In the genomic region with DNA sequence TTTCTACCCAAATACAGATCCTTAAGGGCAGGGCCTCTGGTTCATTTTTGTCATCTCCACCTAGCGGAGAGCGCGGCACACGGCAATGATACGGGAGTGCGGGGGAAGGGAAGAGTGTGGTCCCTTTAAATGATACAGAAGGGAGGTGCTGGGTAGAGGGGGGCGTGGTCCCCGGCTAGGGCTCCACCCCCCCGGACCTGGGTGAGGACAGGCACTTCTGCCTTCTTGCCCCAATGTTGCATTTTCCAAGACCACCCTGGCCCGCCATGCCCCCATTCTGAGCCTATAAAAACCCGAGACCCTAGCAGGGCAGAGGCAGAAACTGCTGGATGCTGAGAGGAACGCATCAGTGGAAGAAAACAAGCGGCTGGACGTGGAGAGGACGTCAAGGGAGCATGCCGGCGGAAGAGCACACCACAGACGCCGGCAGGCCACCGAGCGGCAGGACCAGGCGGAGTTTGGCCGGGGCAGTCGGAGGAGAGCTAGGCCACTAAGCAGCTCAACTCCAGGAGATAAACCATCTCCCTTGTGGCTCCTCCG, we compare ENCODE assay signal across 1 cellular context.
TF ChIP-seq lines count a peak whose summit lies in the region.

No MANE protein-coding gene starts in this region.

TF ChIP-seq in H1, 55 proteins besides CTCF, POLR2A, EP300 and RAD21:
- TF ChIP-seq, protein P1, sequence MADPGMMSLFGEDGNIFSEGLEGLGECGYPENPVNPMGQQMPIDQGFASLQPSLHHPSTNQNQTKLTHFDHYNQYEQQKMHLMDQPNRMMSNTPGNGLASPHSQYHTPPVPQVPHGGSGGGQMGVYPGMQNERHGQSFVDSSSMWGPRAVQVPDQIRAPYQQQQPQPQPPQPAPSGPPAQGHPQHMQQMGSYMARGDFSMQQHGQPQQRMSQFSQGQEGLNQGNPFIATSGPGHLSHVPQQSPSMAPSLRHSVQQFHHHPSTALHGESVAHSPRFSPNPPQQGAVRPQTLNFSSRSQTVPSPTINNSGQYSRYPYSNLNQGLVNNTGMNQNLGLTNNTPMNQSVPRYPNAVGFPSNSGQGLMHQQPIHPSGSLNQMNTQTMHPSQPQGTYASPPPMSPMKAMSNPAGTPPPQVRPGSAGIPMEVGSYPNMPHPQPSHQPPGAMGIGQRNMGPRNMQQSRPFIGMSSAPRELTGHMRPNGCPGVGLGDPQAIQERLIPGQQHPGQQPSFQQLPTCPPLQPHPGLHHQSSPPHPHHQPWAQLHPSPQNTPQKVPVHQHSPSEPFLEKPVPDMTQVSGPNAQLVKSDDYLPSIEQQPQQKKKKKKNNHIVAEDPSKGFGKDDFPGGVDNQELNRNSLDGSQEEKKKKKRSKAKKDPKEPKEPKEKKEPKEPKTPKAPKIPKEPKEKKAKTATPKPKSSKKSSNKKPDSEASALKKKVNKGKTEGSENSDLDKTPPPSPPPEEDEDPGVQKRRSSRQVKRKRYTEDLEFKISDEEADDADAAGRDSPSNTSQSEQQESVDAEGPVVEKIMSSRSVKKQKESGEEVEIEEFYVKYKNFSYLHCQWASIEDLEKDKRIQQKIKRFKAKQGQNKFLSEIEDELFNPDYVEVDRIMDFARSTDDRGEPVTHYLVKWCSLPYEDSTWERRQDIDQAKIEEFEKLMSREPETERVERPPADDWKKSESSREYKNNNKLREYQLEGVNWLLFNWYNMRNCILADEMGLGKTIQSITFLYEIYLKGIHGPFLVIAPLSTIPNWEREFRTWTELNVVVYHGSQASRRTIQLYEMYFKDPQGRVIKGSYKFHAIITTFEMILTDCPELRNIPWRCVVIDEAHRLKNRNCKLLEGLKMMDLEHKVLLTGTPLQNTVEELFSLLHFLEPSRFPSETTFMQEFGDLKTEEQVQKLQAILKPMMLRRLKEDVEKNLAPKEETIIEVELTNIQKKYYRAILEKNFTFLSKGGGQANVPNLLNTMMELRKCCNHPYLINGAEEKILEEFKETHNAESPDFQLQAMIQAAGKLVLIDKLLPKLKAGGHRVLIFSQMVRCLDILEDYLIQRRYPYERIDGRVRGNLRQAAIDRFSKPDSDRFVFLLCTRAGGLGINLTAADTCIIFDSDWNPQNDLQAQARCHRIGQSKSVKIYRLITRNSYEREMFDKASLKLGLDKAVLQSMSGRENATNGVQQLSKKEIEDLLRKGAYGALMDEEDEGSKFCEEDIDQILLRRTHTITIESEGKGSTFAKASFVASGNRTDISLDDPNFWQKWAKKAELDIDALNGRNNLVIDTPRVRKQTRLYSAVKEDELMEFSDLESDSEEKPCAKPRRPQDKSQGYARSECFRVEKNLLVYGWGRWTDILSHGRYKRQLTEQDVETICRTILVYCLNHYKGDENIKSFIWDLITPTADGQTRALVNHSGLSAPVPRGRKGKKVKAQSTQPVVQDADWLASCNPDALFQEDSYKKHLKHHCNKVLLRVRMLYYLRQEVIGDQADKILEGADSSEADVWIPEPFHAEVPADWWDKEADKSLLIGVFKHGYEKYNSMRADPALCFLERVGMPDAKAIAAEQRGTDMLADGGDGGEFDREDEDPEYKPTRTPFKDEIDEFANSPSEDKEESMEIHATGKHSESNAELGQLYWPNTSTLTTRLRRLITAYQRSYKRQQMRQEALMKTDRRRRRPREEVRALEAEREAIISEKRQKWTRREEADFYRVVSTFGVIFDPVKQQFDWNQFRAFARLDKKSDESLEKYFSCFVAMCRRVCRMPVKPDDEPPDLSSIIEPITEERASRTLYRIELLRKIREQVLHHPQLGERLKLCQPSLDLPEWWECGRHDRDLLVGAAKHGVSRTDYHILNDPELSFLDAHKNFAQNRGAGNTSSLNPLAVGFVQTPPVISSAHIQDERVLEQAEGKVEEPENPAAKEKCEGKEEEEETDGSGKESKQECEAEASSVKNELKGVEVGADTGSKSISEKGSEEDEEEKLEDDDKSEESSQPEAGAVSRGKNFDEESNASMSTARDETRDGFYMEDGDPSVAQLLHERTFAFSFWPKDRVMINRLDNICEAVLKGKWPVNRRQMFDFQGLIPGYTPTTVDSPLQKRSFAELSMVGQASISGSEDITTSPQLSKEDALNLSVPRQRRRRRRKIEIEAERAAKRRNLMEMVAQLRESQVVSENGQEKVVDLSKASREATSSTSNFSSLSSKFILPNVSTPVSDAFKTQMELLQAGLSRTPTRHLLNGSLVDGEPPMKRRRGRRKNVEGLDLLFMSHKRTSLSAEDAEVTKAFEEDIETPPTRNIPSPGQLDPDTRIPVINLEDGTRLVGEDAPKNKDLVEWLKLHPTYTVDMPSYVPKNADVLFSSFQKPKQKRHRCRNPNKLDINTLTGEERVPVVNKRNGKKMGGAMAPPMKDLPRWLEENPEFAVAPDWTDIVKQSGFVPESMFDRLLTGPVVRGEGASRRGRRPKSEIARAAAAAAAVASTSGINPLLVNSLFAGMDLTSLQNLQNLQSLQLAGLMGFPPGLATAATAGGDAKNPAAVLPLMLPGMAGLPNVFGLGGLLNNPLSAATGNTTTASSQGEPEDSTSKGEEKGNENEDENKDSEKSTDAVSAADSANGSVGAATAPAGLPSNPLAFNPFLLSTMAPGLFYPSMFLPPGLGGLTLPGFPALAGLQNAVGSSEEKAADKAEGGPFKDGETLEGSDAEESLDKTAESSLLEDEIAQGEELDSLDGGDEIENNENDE (IDR thresholded peaks at IDR 0.05; ENCODE audit: insufficient replicate concordance, low read length), result no peak
- TF ChIP-seq TAF7 (optimal IDR thresholded peaks at IDR 0.05; ENCODE audit: borderline replicate concordance, low read depth, low read length), result peak; percentile 72
- peak; percentile 91 for TF ChIP-seq TBP (IDR thresholded peaks at IDR 0.05; ENCODE audit: low read depth, low read length)
- TF ChIP-seq TEAD4 (IDR thresholded peaks at IDR 0.05; ENCODE audit: low read depth, low read length), result no peak
- peak; percentile 81 for TF ChIP-seq TAF1 (IDR thresholded peaks at IDR 0.05; ENCODE audit: low read depth, low read length)
- TF ChIP-seq PHF8 (conservative IDR thresholded peaks at IDR 0.05; ENCODE audit: low read depth, low read length), result peak; percentile 66
- no peak for TF ChIP-seq NANOG (IDR thresholded peaks at IDR 0.05; ENCODE audit: insufficient read depth, low read depth, low read length, poor library complexity, severe bottlenecking)
- peak; percentile 83; the same call in 1 of the 2 replicates for TF ChIP-seq POLR2AphosphoS5 (IDR thresholded peaks at IDR 0.05; ENCODE audit: low read depth, low read length)
- peak; percentile 90 for TF ChIP-seq SP4 (IDR thresholded peaks at IDR 0.05; ENCODE audit: low read length)
- peak; percentile 21 for TF ChIP-seq KDM4A (IDR thresholded peaks at IDR 0.05; ENCODE audit: low read depth, low read length, severe bottlenecking)
- TF ChIP-seq SP1 (IDR thresholded peaks at IDR 0.05; ENCODE audit: low read depth, low read length), result peak; percentile 79; the same call in 1 of the 2 replicates
- peak; percentile 40 to 77; a peak in 2 of 4 replicates for TF ChIP-seq SIN3A (conservative IDR thresholded peaks at IDR 0.05 in 1 of 2, IDR thresholded peaks at IDR 0.05 in 1 of 2; ENCODE audit: low read depth in 1 of 2, low read length in 2 of 2)
- TF ChIP-seq, protein P2, sequence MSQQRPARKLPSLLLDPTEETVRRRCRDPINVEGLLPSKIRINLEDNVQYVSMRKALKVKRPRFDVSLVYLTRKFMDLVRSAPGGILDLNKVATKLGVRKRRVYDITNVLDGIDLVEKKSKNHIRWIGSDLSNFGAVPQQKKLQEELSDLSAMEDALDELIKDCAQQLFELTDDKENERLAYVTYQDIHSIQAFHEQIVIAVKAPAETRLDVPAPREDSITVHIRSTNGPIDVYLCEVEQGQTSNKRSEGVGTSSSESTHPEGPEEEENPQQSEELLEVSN (IDR thresholded peaks at IDR 0.05), result peak; percentile 58; the same call in 1 of the 2 replicates
- TF ChIP-seq GABPA (IDR thresholded peaks at IDR 0.05; ENCODE audit: borderline replicate concordance, insufficient read depth, low read length), result no peak
- TF ChIP-seq CREB1 (IDR thresholded peaks at IDR 0.05), result 0 out of 2 replicates have a peak, but pooled peaks have one; percentile 9
- TF ChIP-seq, protein P3, sequence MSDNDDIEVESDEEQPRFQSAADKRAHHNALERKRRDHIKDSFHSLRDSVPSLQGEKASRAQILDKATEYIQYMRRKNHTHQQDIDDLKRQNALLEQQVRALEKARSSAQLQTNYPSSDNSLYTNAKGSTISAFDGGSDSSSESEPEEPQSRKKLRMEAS (IDR thresholded peaks at IDR 0.05), result peak; percentile 58
- TF ChIP-seq ASH2L (IDR thresholded peaks at IDR 0.05; ENCODE audit: low read length), result peak; percentile 12
- TF ChIP-seq CBX5 (IDR thresholded peaks at IDR 0.05; ENCODE audit: low read depth, low read length), result no peak
- no peak for TF ChIP-seq POU5F1 (IDR thresholded peaks at IDR 0.05; ENCODE audit: low read depth, low read length)
